8 cellular contexts compared by ENCODE assay signal in genomic region chr9:105054488-105054887, GRCh38.
DNase-seq lines count a peak whose midpoint lies in the region; ATAC-seq, FAIRE-seq and TF ChIP-seq lines count a peak whose summit lies in the region.
"Had no signal": no experiment of that assay in that cellular context is flagged by ENCODE, and none has a peak within 500 bp of the region (broad histone marks: within the 10 kb centered on the region; RNA-seq: fewer than 3 reads in every experiment).

No MANE protein-coding gene starts in this region.

- H3K9me3 ChIP-seq in pancreas (no peaks in the 10 kb centered on the region), colonic mucosa (no peaks in the 10 kb centered on the region)

- H3K27ac ChIP-seq in pancreas (peak overlapping the region; percentile 22 to 61 (median 38)), colonic mucosa (no peak overlapping the region)

- FAIRE-seq in RCC 7860 (lab: Jason Lieb, UNC): peak; percentile 94
- FAIRE-seq in pancreas (lab: Jason Lieb, UNC): no peak

- 45 to 49% methylated on average over 3 of the region's 3 CpGs for WGBS in pancreas, 2 donors

- DNase-seq in EH (ENCODE audit: low read depth): peak; percentile 95
- DNase-seq in RCC 7860 (ENCODE audit: low spot score): peak; percentile 90
- DNase-seq in epithelial cell of esophagus (ENCODE audit: low read depth): peak; percentile 79
- peak in 2 of 6 donors; percentile 30 to 47 for DNase-seq in pancreas
- no peak for DNase-seq in colonic mucosa
- no peak for DNase-seq in NCI-H524 treated with DMSO at 0.1 percent for 48 hours (lab: John Stamatoyannopoulos, UW)
- DNase-seq in DMS114 treated with DMSO at 0.1 percent for 48 hours (lab: John Stamatoyannopoulos, UW; ENCODE audit: unreplicated experiment): no peak
- DNase-seq: NCI-H2227 treated with DMSO at 0.1 percent for 48 hours had no signal

- H3K4me3 ChIP-seq in epithelial cell of esophagus (ENCODE audit: low read length) (no peak overlapping the region), pancreas (no peak overlapping the region), colonic mucosa (no peak overlapping the region)

- ATAC-seq in pancreas: peak; percentile 82 to 88 (median 84)

- H3K4me1 ChIP-seq in pancreas (peaks cover 8 to 21% (median 11%) of the 10 kb centered on the region in 3 donors), colonic mucosa (peaks cover 3% of the 10 kb centered on the region)

- H3K36me3 ChIP-seq in pancreas (no peaks in the 10 kb centered on the region), colonic mucosa (no peaks in the 10 kb centered on the region)

- no peaks in the 10 kb centered on the region for H3K27me3 ChIP-seq in pancreas
- no peaks in the 10 kb centered on the region for H3K27me3 ChIP-seq in colonic mucosa

- no peak overlapping the region for H3K9ac ChIP-seq in colonic mucosa (ENCODE audit: low read depth in 2 of 2, low read length in 2 of 2)

- intact Hi-C loops in pancreas (cut with DNase I): no loop called here
- intact Hi-C loops in colonic mucosa (cut with DNase I): no loop called here

- TF ChIP-seq CTCF in epithelial cell of esophagus (IDR thresholded peaks at IDR 0.05; ENCODE audit: insufficient read depth, low read depth, low read length, missing control alignments) (no peak), pancreas (IDR thresholded peaks at IDR 0.05) (no peak), colonic mucosa (IDR thresholded peaks at IDR 0.05) (no peak)

Comparison
In these comparisons a context has a peak if more than half of its experiments do, and no peak if none do; other contexts are left out.
1. DNase-seq: peak in EH (single experiment), RCC 7860 (single experiment) and epithelial cell of esophagus (single experiment); none in colonic mucosa (single experiment), NCI-H524 treated with DMSO at 0.1 percent for 48 hours (single experiment) and DMS114 treated with DMSO at 0.1 percent for 48 hours (single experiment).